13 cellular contexts compared by ENCODE assay signal in the genomic region with DNA sequence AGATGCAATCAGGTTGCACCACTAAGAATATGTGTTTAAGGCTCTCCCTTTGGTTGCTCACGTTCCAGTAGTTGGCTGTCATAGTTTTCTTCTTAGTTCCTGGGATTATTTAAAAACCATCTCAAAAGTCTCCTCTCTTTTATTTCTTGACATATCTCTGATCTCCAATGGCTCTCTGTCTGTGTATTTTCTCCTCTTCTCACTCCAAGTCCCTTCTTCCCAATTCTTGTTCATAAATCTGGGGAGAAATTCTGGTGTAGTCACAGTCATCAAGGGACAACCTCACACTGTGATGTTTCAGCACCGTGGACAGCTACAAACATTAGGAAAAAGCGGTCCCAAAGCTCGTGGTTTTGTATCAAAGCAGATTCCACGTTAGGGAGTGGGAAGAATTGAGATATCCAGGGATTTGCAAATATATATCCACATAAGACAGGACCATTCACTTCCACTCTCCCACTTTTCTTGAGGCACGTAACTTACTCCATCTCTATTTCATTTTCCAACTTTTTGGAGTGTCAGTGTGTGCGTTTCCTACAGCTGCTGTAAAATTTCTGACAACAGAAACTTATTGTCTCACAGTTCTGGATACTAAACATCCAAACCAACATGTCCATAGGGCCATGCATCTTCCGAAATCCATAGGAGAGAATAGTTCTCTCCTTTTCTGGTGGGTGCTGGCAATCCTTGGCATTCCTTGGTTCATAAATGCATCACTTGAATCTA.
DNase-seq lines count a peak whose midpoint lies in the region; ATAC-seq lines count a peak whose summit lies in the region.
"Had no signal": no experiment of that assay in that cellular context is flagged by ENCODE, and none has a peak within 500 bp of the region (broad histone marks: within the 10 kb centered on the region; RNA-seq: fewer than 3 reads in every experiment).

No MANE protein-coding gene starts in this region.

- H3K4me3 ChIP-seq in HAP-1, result no peak overlapping the region
- H3K4me3 ChIP-seq: sigmoid colon, SJSA1 had no signal

- no peaks in the 10 kb centered on the region for H3K9me3 ChIP-seq in HAP-1
- H3K9me3 ChIP-seq: sigmoid colon, SJSA1 had no signal

- H3K27me3 ChIP-seq in HAP-1 (ENCODE audit: low read depth), result no peaks in the 10 kb centered on the region
- H3K27me3 ChIP-seq: SJSA1 had no signal

- DNase-seq in AG20443 (ENCODE audit: low spot score), result peak; percentile 14
- peak; percentile 5 to 43 for DNase-seq in HAP-1 (ENCODE audit: low spot score in 2 of 2)
- peak; percentile 17 for DNase-seq in SK-MEL-5 (ENCODE audit: low read depth, low spot score)
- peak; percentile 33 for DNase-seq in iPS DF 4.7 (ENCODE audit: extremely low read depth, low spot score)
- DNase-seq in NCI-H187 (lab: John Stamatoyannopoulos, UW), result no peak
- DNase-seq: activated CD4-positive, alpha-beta T cell treated with anti-CD3 and anti-CD28 coated beads for 48 hours; MV-4-11; NCI-H446 treated with DMSO at 0.1 percent for 48 hours; sigmoid colon had no signal

- ATAC-seq in HG02642 (IDR thresholded peaks at IDR 0.05; ENCODE audit: poor library complexity, unreplicated experiment), result no peak
- ATAC-seq in GM21619 (IDR thresholded peaks at IDR 0.05; ENCODE audit: unreplicated experiment), result no peak
- ATAC-seq in GM18511 (IDR thresholded peaks at IDR 0.05; ENCODE audit: unreplicated experiment), result no peak

- H3K36me3 ChIP-seq in HAP-1 (replicated peaks), result no peaks in the 10 kb centered on the region
- H3K36me3 ChIP-seq: sigmoid colon, SJSA1 had no signal

- in situ Hi-C loops in HAP-1 (cut with MboI; ENCODE audit: low sequenced_read_pairs), result no loop called here
- in situ Hi-C loops in SK-MEL-5 (cut with HindIII; ENCODE audit: low pct_unique_long_range_greater_than_20kb, low sequenced_read_pairs), result no loop called here

- no peaks in the 10 kb centered on the region for H3K4me1 ChIP-seq in HAP-1
- H3K4me1 ChIP-seq: sigmoid colon, SJSA1 had no signal

Comparison
In these comparisons a context has a peak if more than half of its experiments do, and no peak if none do; other contexts are left out.
1. DNase-seq: peak in AG20443 (single experiment), HAP-1 (2 of 2), SK-MEL-5 (single experiment) and iPS DF 4.7 (single experiment); none in NCI-H187 (0 of 2).